ENCODE assay signal across 1 cellular context in genomic region chr16:48479955-48480354, GRCh38.
A peak's percentile ranks its signal among the peaks of the same experiment; 100 is the strongest.
TF ChIP-seq lines count a peak whose summit lies in the region.

No MANE protein-coding gene starts in this region.

TF ChIP-seq in HepG2, 621 proteins besides CTCF, POLR2A, EP300 and RAD21 (continued from another document and continues in another):
- TF ChIP-seq POGK (CRISPR knock-in tag; conservative IDR thresholded peaks at IDR 0.05) (0 out of 2 replicates have a peak, but pooled peaks have one; percentile 57), HMG20A (CRISPR knock-in tag; IDR thresholded peaks at IDR 0.05; ENCODE audit: borderline replicate concordance) (peak; percentile 92), AHR (CRISPR knock-in tag; IDR thresholded peaks at IDR 0.05) (no peak), FOXA3 (CRISPR knock-in tag; IDR thresholded peaks at IDR 0.05) (peak; percentile 96), MIXL1 (CRISPR knock-in tag; IDR thresholded peaks at IDR 0.05) (0 out of 2 replicates have a peak, but pooled peaks have one; percentile 51), RNF219 (CRISPR knock-in tag; IDR thresholded peaks at IDR 0.05) (0 out of 2 replicates have a peak, but pooled peaks have one; percentile 62), ZGPAT (CRISPR knock-in tag; IDR thresholded peaks at IDR 0.05) (0 out of 2 replicates have a peak, but pooled peaks have one; percentile 39), ATF3 (CRISPR knock-in tag; IDR thresholded peaks at IDR 0.05) (peak; percentile 67; the same call in 1 of the 2 replicates), FOXA1 (IDR thresholded peaks at IDR 0.05) (no peak), FOXA1 (CRISPR knock-in tag; IDR thresholded peaks at IDR 0.05) (peak; percentile 82), HOMEZ (CRISPR knock-in tag; IDR thresholded peaks at IDR 0.05; ENCODE audit: low read depth) (peak; percentile 54; the same call in 1 of the 2 replicates), ZNF367 (CRISPR knock-in tag; IDR thresholded peaks at IDR 0.05; ENCODE audit: borderline replicate concordance) (no peak), ZSCAN9 (CRISPR knock-in tag; IDR thresholded peaks at IDR 0.05; ENCODE audit: borderline replicate concordance) (peak; percentile 88), ZBTB39 (CRISPR knock-in tag; IDR thresholded peaks at IDR 0.05) (peak; percentile 95), KMT2A (CRISPR knock-in tag; IDR thresholded peaks at IDR 0.05) (no peak), RFXANK (CRISPR knock-in tag; IDR thresholded peaks at IDR 0.05) (no peak), AHDC1 (CRISPR knock-in tag; IDR thresholded peaks at IDR 0.05; ENCODE audit: borderline replicate concordance) (peak; percentile 46; the same call in 1 of the 2 replicates), CREB1 (IDR thresholded peaks at IDR 0.05) (peak; percentile 61; the same call in 1 of the 2 replicates), CREB1 (CRISPR knock-in tag; IDR thresholded peaks at IDR 0.05) (peak; percentile 41; the same call in 1 of the 2 replicates), ELF3 (CRISPR knock-in tag; IDR thresholded peaks at IDR 0.05) (peak; percentile 59), SMC3 (IDR thresholded peaks at IDR 0.05; ENCODE audit: low read length) (peak; percentile 29; the same call in 1 of the 2 replicates), KLF15 (CRISPR knock-in tag; IDR thresholded peaks at IDR 0.05; ENCODE audit: borderline replicate concordance) (no peak), ZFAT (CRISPR knock-in tag; conservative IDR thresholded peaks at IDR 0.05) (no peak), ZHX2 (IDR thresholded peaks at IDR 0.05; ENCODE audit: low read depth) (no peak), ZHX2 (CRISPR knock-in tag; IDR thresholded peaks at IDR 0.05; ENCODE audit: borderline replicate concordance) (no peak), MED1 (CRISPR knock-in tag; IDR thresholded peaks at IDR 0.05) (peak; percentile 75), RXRB (CRISPR knock-in tag; IDR thresholded peaks at IDR 0.05; ENCODE audit: borderline replicate concordance) (peak; percentile 77), ZNF800 (CRISPR knock-in tag; IDR thresholded peaks at IDR 0.05) (no peak)
